In genomic region chr9:127224883-127225739, GRCh38 we compare ENCODE assay signal across 8 cellular contexts. TPM values are rescaled to one million over a fixed set of nuclear protein-coding genes. Genes with fewer than 3 reads are reported as not detected.
DNase-seq lines count a peak whose midpoint lies in the region; ATAC-seq, FAIRE-seq and TF ChIP-seq lines count a peak whose summit lies in the region.

No MANE protein-coding gene starts in this region.

- intact Hi-C loops in spleen (cut with DNase I; ENCODE audit: low total_unique reads) = loop anchor here (10.0 kb wide), 1 partner anchor 170 kb away; the partner anchor contains the start of gene SLC2A8

- WGBS in spleen, 5 donors = 0 to 2% (median 0%) methylated on average over 15 to 106 of the region's 106 CpGs

- peak; percentile 17 for ATAC-seq in HG03060 (IDR thresholded peaks at IDR 0.05; ENCODE audit: low read depth, unreplicated experiment)

- H3K36me3 ChIP-seq in spleen = no peaks in the 10 kb centered on the region

- FAIRE-seq in GM18507 (lab: Jason Lieb, UNC) = peak; percentile 42

- H3K9me3 ChIP-seq in spleen = no peaks in the 10 kb centered on the region

- H3K4me3 ChIP-seq in spleen = peak overlapping the region; percentile 71 to 91 (median 82)

- peaks cover 0 to 21% (median 0%) of the 10 kb centered on the region in 7 donors for H3K27me3 ChIP-seq in spleen (replicated peaks in 1 of 7)

- peak overlapping the region in 6 of 8 donors; percentile 65 to 84 (median 80) for H3K27ac ChIP-seq in spleen

- TF ChIP-seq CTCF in spleen (IDR thresholded peaks at IDR 0.05 in 8 of 11, conservative IDR thresholded peaks at IDR 0.05 in 3 of 11) = no peak

- peaks cover 7 to 42% (median 18%) of the 10 kb centered on the region in 6 donors for H3K4me1 ChIP-seq in spleen

- DNase-seq in GM18507 (ENCODE audit: extremely low spot score, insufficient read length, low read depth) = peak; percentile 99
- peak; percentile 92 for DNase-seq in NCI-H2196 (lab: John Stamatoyannopoulos, UW; ENCODE audit: unreplicated experiment)
- peak; percentile 79 for DNase-seq in activated CD4-positive, CD25-positive, alpha-beta regulatory T cell treated with anti-CD3 and anti-CD28 coated beads, Interleukin-2, amount 50 U/mL, for 16 hours (ENCODE audit: low read depth, low spot score)
- peak; percentile 86 for DNase-seq in central memory CD4-positive, alpha-beta T cell
- DNase-seq in islet precursor cell = peak; percentile 96
- DNase-seq in spleen = peak; percentile 98
- no peak for DNase-seq in GF-D8 (lab: John Stamatoyannopoulos, UW)

- TF ChIP-seq POLR2A in spleen (IDR thresholded peaks at IDR 0.05) = no peak

RNA-seq across cellular contexts. Expression of gene GARNL3, which starts 39.5 kb away (rescaled TPM):
- 10 to 100 TPM in 5 of 7 donors, 1 to 10 TPM in 2; 6.6 to 14.7 (median 11.1) TPM for total RNA-seq in spleen
- polyA plus RNA-seq in spleen = 1 to 10 TPM; 2.1 to 6.3 (median 4.2) TPM
